Comparison of ENCODE assay signal across 8 cellular contexts in genomic region chr4:82901129-82901718, GRCh38. TPM values are rescaled to one million over a fixed set of nuclear protein-coding genes. Genes with fewer than 3 reads are reported as not detected.
A peak's percentile ranks its signal among the peaks of the same experiment; 100 is the strongest.
DNase-seq lines count a peak whose midpoint lies in the region; ATAC-seq, FAIRE-seq and TF ChIP-seq lines count a peak whose summit lies in the region.

No MANE protein-coding gene starts in this region.

- H4K20me1 ChIP-seq in GM12878 (ENCODE audit: control insufficient read depth, insufficient read depth), result no peaks in the 10 kb centered on the region

- no peak for TF ChIP-seq POLR2A in GM12878 (IDR thresholded peaks at IDR 0.05; ENCODE audit: low read depth, low read length)
- TF ChIP-seq POLR2A in upper lobe of left lung (IDR thresholded peaks at IDR 0.05), result no peak

- peak; percentile 62 for DNase-seq in NCI-H2029 treated with DMSO at 0.1 percent for 48 hours (lab: John Stamatoyannopoulos, UW)
- DNase-seq in NCI-H2029 (lab: John Stamatoyannopoulos, UW), result no peak
- DNase-seq in GM12878 (ENCODE audit: low read depth, low spot score), result no peak
- DNase-seq in upper lobe of left lung, result no peak
- DNase-seq in GM10248 (ENCODE audit: extremely low spot score), result no peak

- H3K4me3 ChIP-seq in GM12878, result peak overlapping the region; percentile 81
- peak overlapping the region; percentile 68 to 99 (median 78) for H3K4me3 ChIP-seq in liver (ENCODE audit: low read depth in 1 of 3, low read length in 3 of 3)
- H3K4me3 ChIP-seq in upper lobe of left lung, result peak overlapping the region; percentile 40 to 83 (median 67)

- peak overlapping the region; percentile 99 for H2AFZ ChIP-seq in GM12878 (ENCODE audit: control insufficient read depth, low read depth, low read length)

- no peak for TF ChIP-seq CTCF in GM12878 (IDR thresholded peaks at IDR 0.05 in 2 of 3, conservative IDR thresholded peaks at IDR 0.05 in 1 of 3; ENCODE audit: control insufficient read depth in 2 of 3, extremely low read depth in 1 of 3, insufficient read depth in 1 of 3, low read depth in 3 of 3, low read length in 3 of 3)
- no peak for TF ChIP-seq CTCF in liver (IDR thresholded peaks at IDR 0.05; ENCODE audit: low read depth, low read length, missing input control)
- TF ChIP-seq CTCF in upper lobe of left lung (IDR thresholded peaks at IDR 0.05), result peak in 1 of 6 experiments; percentile 4
- TF ChIP-seq CTCF in GM10248 (IDR thresholded peaks at IDR 0.05; ENCODE audit: control extremely low read depth, extremely low read depth, low read depth, missing control alignments), result no peak

- TF ChIP-seq EP300 in GM12878 (IDR thresholded peaks at IDR 0.05; ENCODE audit: borderline replicate concordance in 1 of 2, control insufficient read depth in 1 of 2, low read depth in 2 of 2, low read length in 2 of 2) (no peak), upper lobe of left lung (IDR thresholded peaks at IDR 0.05) (no peak)

- ATAC-seq in GM12878 (no peak), upper lobe of left lung (ENCODE audit: low FRiP score in 2 of 2) (no peak), HG03159 (IDR thresholded peaks at IDR 0.05; ENCODE audit: unreplicated experiment) (no peak), HG03432 (IDR thresholded peaks at IDR 0.05; ENCODE audit: unreplicated experiment) (no peak)

- H3K79me2 ChIP-seq in GM12878 (ENCODE audit: control insufficient read depth, insufficient read depth, low read length), result peaks cover 52% of the 10 kb centered on the region

- WGBS in GM12878 (ENCODE audit: insufficient coverage, insufficient replicate concordance, low lambda C conversion rate, missing lambda C conversion rate), result under 1% methylated on average over 10 of the region's 10 CpGs
- under 1% methylated on average over 10 of the region's 10 CpGs for WGBS in liver
- 1 to 2% methylated on average over 8 to 10 of the region's 10 CpGs for WGBS in upper lobe of left lung, 2 donors

- RAD21 ChIA-PET in GM12878 (lab: Charles Lee; ENCODE audit: unreplicated experiment), result interaction anchor here (1.8 to 2.9 kb wide), 2 partner anchors 110 to 383 kb away, joined by 8 to 38 read pairs; partner anchors contain the start of genes COQ2 and LIN54

- peak; percentile 80 for FAIRE-seq in GM12878 (lab: Jason Lieb, UNC)

- intact Hi-C loops in GM12878 (cut with micrococcal nuclease; ENCODE audit: unreplicated experiment), result loop anchor here (2.0 to 5.0 kb wide), 3 partner anchors 112 to 381 kb away; partner anchors contain the start of genes COPS4 and COQ2

- in situ Hi-C loops in GM12878 (cut with MboI), result no loop called here

- TF ChIP-seq RAD21 in GM12878 (IDR thresholded peaks at IDR 0.05; ENCODE audit: insufficient read depth, low read depth, low read length) (no peak), liver (IDR thresholded peaks at IDR 0.05) (peak in 1 of 2 donors; percentile 6)

- H3K27me3 ChIP-seq in GM12878 (replicated peaks in 1 of 2; ENCODE audit: control insufficient read depth in 2 of 2, insufficient read depth in 2 of 2, low read length in 1 of 2) (no peaks in the 10 kb centered on the region), liver (ENCODE audit: control insufficient read depth in 4 of 4, insufficient read depth in 4 of 4, low read length in 3 of 4) (no peaks in the 10 kb centered on the region), upper lobe of left lung (no peaks in the 10 kb centered on the region)

- H3K27ac ChIP-seq in GM12878 (ENCODE audit: control insufficient read depth, insufficient read depth), result peak overlapping the region; percentile 95
- peak overlapping the region; percentile 97 to 100 for H3K27ac ChIP-seq in liver (ENCODE audit: low read depth in 1 of 2, low read length in 2 of 2)
- H3K27ac ChIP-seq in upper lobe of left lung, result peak overlapping the region; percentile 96 to 99 (median 98)

- H3K9me3 ChIP-seq in GM12878 (replicated peaks; ENCODE audit: control insufficient read depth, insufficient read depth, low read length) (no peaks in the 10 kb centered on the region), liver (ENCODE audit: control insufficient read depth in 4 of 4, low read length in 3 of 4) (no peaks in the 10 kb centered on the region), upper lobe of left lung (no peaks in the 10 kb centered on the region)

- TSS peak; percentile 87 for BruUV-seq in GM12878 (replicated peaks; lab: Mats Ljungman, UMichigan)

- H3K36me3 ChIP-seq in GM12878 (ENCODE audit: control insufficient read depth in 2 of 2, insufficient read depth in 2 of 2, low read length in 1 of 2) (peaks cover 0 to 2% of the 10 kb centered on the region in 2 experiments; a peak in 1 of 4 replicates), liver (ENCODE audit: control insufficient read depth in 4 of 4, insufficient read depth in 3 of 4, low read depth in 1 of 4, low read length in 3 of 4) (peaks cover 0 to 8% (median 1%) of the 10 kb centered on the region in 4 donors), upper lobe of left lung (peaks cover 0 to 8% (median under 1%) of the 10 kb centered on the region in 4 donors)

- SMC1A ChIA-PET in GM12878 (lab: Charles Lee; ENCODE audit: uncharacterized antibody, unreplicated experiment), result interaction anchor here (1.5 to 5.0 kb wide), 5 partner anchors 9 to 380 kb away, joined by 5 to 17 read pairs (median 6); partner anchors contain the start of gene COPS4

- H3K4me1 ChIP-seq in GM12878 (ENCODE audit: control insufficient read depth, insufficient read depth, low read length) (peaks cover 14% of the 10 kb centered on the region), liver (ENCODE audit: control insufficient read depth in 4 of 4, insufficient read depth in 4 of 4, low read length in 3 of 4) (peaks cover 3 to 29% (median 9%) of the 10 kb centered on the region in 4 donors), upper lobe of left lung (peaks cover 22 to 28% (median 26%) of the 10 kb centered on the region in 4 donors)

- H3K4me2 ChIP-seq in GM12878 (ENCODE audit: control insufficient read depth, insufficient read depth), result peak overlapping the region; percentile 83

- POLR2A ChIA-PET in GM12878 (lab: Charles Lee) (interaction anchor here (1.5 to 2.6 kb wide), 5 partner anchors 9 to 134 kb away, joined by 6 to 26 read pairs (median 17); partner anchors contain the start of genes COPS4, LIN54 and SEC31A), GM10248 (lab: Yijun Ruan, JAX) (interaction anchor here (0.6 to 2.3 kb wide), 9 partner anchors 9 to 472 kb away, joined by 3 to 10 read pairs (median 4); partner anchors contain the start of genes COPS4, COQ2 and HNRNPDL)

- H3K9ac ChIP-seq in GM12878 (ENCODE audit: control insufficient read depth, insufficient read depth, low read length) (peak overlapping the region; percentile 92), liver (ENCODE audit: low read depth in 1 of 2, low read length in 2 of 2) (peak overlapping the region; percentile 82 to 97)

- CTCF ChIA-PET in GM12878 (lab: Yijun Ruan, JAX), result interaction anchor here (1.0 to 4.2 kb wide), 7 partner anchors 17 to 554 kb away, joined by 3 to 44 read pairs (median 24); partner anchors contain the start of genes COQ2 and LIN54
- CTCF ChIA-PET in GM10248 (lab: Yijun Ruan, JAX), result interaction anchor here (1.4 kb wide), 1 partner anchor 126 kb away, joined by 3 read pairs; no protein-coding TSS in a partner anchor

TF ChIP-seq in GM12878, 131 proteins besides CTCF, POLR2A, EP300 and RAD21 (continues in another document):
- TF ChIP-seq ZNF622 (IDR thresholded peaks at IDR 0.05) (no peak), PAX5 (IDR thresholded peaks at IDR 0.05; ENCODE audit: borderline replicate concordance, low read depth, low read length) (0 out of 2 replicates have a peak, but pooled peaks have one; percentile 1)

TF ChIP-seq in liver, 16 proteins besides CTCF, POLR2A, EP300 and RAD21 (continues in another document):
- TF ChIP-seq TAF1 (conservative IDR thresholded peaks at IDR 0.05) (peak; percentile 67), YY1 (IDR thresholded peaks at IDR 0.05) (peak; percentile 86)

RNA-seq across cellular contexts. Expression of gene THAP9, which starts 0.7 kb away (rescaled TPM):
- total RNA-seq in GM12878 (2013; cell fraction: nucleolus; rRNA removed), result 10.3 and 10.8 TPM in 2 replicates
- 4.9 TPM in 2 replicates for total RNA-seq in GM12878 (2014; rRNA removed)
- 4.9 and 5.6 TPM in 2 replicates for total RNA-seq in GM12878 (2014; rRNA removed; fragmentation: Illumina TruSeq; extraction: Trizol)
- total RNA-seq in GM12878 (2021), result 3.6 and 3.8 TPM in 2 replicates
- 1.4 TPM for polyA plus RNA-seq in GM12878 (2011; ENCODE audit: low read depth)
- 4.1 and 5.2 TPM in 2 replicates for polyA plus RNA-seq in GM12878 (2011; rRNA removed)
- polyA plus RNA-seq in GM12878 (2011; cell fraction: cytosol; rRNA removed), result 1.4 and 2.0 TPM in 2 replicates
- 2.4 and 3.0 TPM in 2 replicates for polyA plus RNA-seq in GM12878 (2011; cell fraction: nucleus; rRNA removed)
- 1.6 and 2.2 TPM in 2 replicates for polyA plus RNA-seq in GM12878 (2012)
- 2.4 and 2.5 TPM in 2 replicates for polyA plus RNA-seq in GM12878 (2014; fragmentation: Illumina TruSeq; extraction: Trizol)
- 1 to 10 TPM; 2.4 to 2.5 TPM for polyA plus RNA-seq in GM12878 (2014; fragmentation: Nextera tagmentation; extraction: Ambion mirVana)
- 2.2 and 3.9 TPM in 2 replicates for polyA plus RNA-seq in GM12878 (2014; rRNA removed)
- 1 to 10 TPM; 2.1 to 3.0 TPM for polyA plus RNA-seq in GM12878 (2016; fragmentation: Nextera tagmentation; extraction: Ambion mirVana)
- 3.0 and 4.6 TPM in 2 replicates for polyA minus RNA-seq in GM12878 (2011; rRNA and poly(A)+ RNA removed)
- polyA minus RNA-seq in GM12878 (2011; cell fraction: cytosol; rRNA and poly(A)+ RNA removed), result 0.83 and 3.7 TPM in 2 replicates
- polyA minus RNA-seq in GM12878 (2011; cell fraction: nucleus; rRNA and poly(A)+ RNA removed), result 3.3 and 3.5 TPM in 2 replicates
- 1 to 10 TPM; 5.3 to 5.9 TPM for total RNA-seq in liver
- polyA plus RNA-seq in liver, result 1 to 10 TPM; 1.1 to 1.6 TPM
- 1 to 10 TPM; 2.0 to 4.5 (median 3.1) TPM for total RNA-seq in upper lobe of left lung

RNA-seq across cellular contexts. Expression of gene SEC31A, which starts 10.3 kb away (rescaled TPM):
- total RNA-seq in GM12878 (2013; cell fraction: nucleolus; rRNA removed), result 586 and 624 TPM in 2 replicates
- total RNA-seq in GM12878 (2014; rRNA removed) (83.7 and 95.0 TPM in 2 replicates), GM12878 (2014; rRNA removed; fragmentation: Illumina TruSeq; extraction: Trizol) (126 and 132 TPM in 2 replicates), GM12878 (2021) (119 and 127 TPM in 2 replicates), liver (100 to 1,000 TPM in 1 of 2 donors, 10 to 100 TPM in 1; 79.9 to 204 TPM), upper lobe of left lung (100 to 1,000 TPM; 128 to 230 (median 160) TPM)
- polyA plus RNA-seq in GM12878 (2011; ENCODE audit: low read depth), result 85.3 TPM
- polyA plus RNA-seq in GM12878 (2011; rRNA removed) (146 and 147 TPM in 2 replicates), GM12878 (2014; fragmentation: Illumina TruSeq; extraction: Trizol) (159 and 200 TPM in 2 replicates), GM12878 (2014; fragmentation: Nextera tagmentation; extraction: Ambion mirVana) (10 to 100 TPM; 74.6 to 80.8 TPM), GM12878 (2014; rRNA removed) (84.2 and 92.9 TPM in 2 replicates), GM12878 (2016; fragmentation: Nextera tagmentation; extraction: Ambion mirVana) (100 to 1,000 TPM; 160 to 171 TPM), liver (10 to 100 TPM; 87.9 to 89.9 TPM)
- 89.4 and 109 TPM in 2 replicates for polyA plus RNA-seq in GM12878 (2011; cell fraction: cytosol; rRNA removed)
- polyA plus RNA-seq in GM12878 (2011; cell fraction: nucleus; rRNA removed), result 103 TPM in 2 replicates
- polyA plus RNA-seq in GM12878 (2012), result 117 and 128 TPM in 2 replicates
- polyA minus RNA-seq in GM12878 (2011; rRNA and poly(A)+ RNA removed), result 164 and 213 TPM in 2 replicates
- 47.4 and 58.1 TPM in 2 replicates for polyA minus RNA-seq in GM12878 (2011; cell fraction: cytosol; rRNA and poly(A)+ RNA removed)
- 89.0 and 125 TPM in 2 replicates for polyA minus RNA-seq in GM12878 (2011; cell fraction: nucleus; rRNA and poly(A)+ RNA removed)
